Comparison of ENCODE assay signal across 8 cellular contexts in genomic region chr14:20461230-20462141, GRCh38. TPM values are rescaled to one million over a fixed set of nuclear protein-coding genes. Genes with fewer than 3 reads are reported as not detected.
DNase-seq lines count a peak whose midpoint lies in the region; ATAC-seq, FAIRE-seq and TF ChIP-seq lines count a peak whose summit lies in the region.

Gene PIP4P1 (minus strand): TSS chr14:20461434. CDS start chr14:20461325, 109 bp downstream.

- H3K4me1 ChIP-seq in adipocyte (ENCODE audit: control insufficient read depth, insufficient read depth, low read length) (peaks cover 36% of the 10 kb centered on the region), pancreas (peaks cover 10 to 21% (median 16%) of the 10 kb centered on the region in 3 donors), tibial artery (peaks cover 0 to 27% (median 19%) of the 10 kb centered on the region in 4 donors)

- H3K36me3 ChIP-seq in adipocyte (ENCODE audit: control insufficient read depth, insufficient read depth, low read length, severe bottlenecking) = peaks cover 31% of the 10 kb centered on the region
- H3K36me3 ChIP-seq in pancreas = peaks cover 3 to 28% (median 23%) of the 10 kb centered on the region in 3 donors
- H3K36me3 ChIP-seq in tibial artery = peaks cover 30 to 36% (median 36%) of the 10 kb centered on the region in 3 donors

- H3K27ac ChIP-seq in pancreas (peak within 1 kb of the TSS; percentile 81 to 91 (median 91)), tibial artery (peak within 1 kb of the TSS; percentile 97)

- peak within 1 kb of the TSS; percentile 76 for H3K4me3 ChIP-seq in GM12875 (ENCODE audit: low read depth, low read length)
- peak within 1 kb of the TSS; percentile 98 for H3K4me3 ChIP-seq in adipocyte (ENCODE audit: low read length)
- peak within 1 kb of the TSS; percentile 77 to 96 (median 88) for H3K4me3 ChIP-seq in pancreas
- H3K4me3 ChIP-seq in tibial artery = peak within 1 kb of the TSS; percentile 99

- intact Hi-C loops in Right ventricle myocardium superior (cut with DNase I) = no loop called here
- intact Hi-C loops in pancreas (cut with DNase I) = no loop called here
- intact Hi-C loops in tibial artery (cut with DNase I; ENCODE audit: low total_unique reads) = loop anchor here (5.0 kb wide), 4 partner anchors 49 to 151 kb away; partner anchors contain the start of genes PARP2 and TEP1

- H3K27me3 ChIP-seq in adipocyte (replicated peaks; ENCODE audit: control insufficient read depth, insufficient read depth, low read length) (no peaks in the 10 kb centered on the region), pancreas (no peaks in the 10 kb centered on the region), tibial artery (no peaks in the 10 kb centered on the region)

- peak; percentile 94 for ATAC-seq in HG02798 (IDR thresholded peaks at IDR 0.05; ENCODE audit: poor library complexity, unreplicated experiment)
- peak; percentile 98 for ATAC-seq in Right ventricle myocardium superior (ENCODE audit: poor library complexity)
- ATAC-seq in pancreas = peak; percentile 93 to 97 (median 94)

- peak within 1 kb of the TSS; percentile 94 for H3K9ac ChIP-seq in adipocyte (ENCODE audit: low read length)

- peak; percentile 98 for FAIRE-seq in pancreas (lab: Jason Lieb, UNC)

- DNase-seq in NCI-H1436 (lab: John Stamatoyannopoulos, UW) = peak; percentile 99
- DNase-seq in T follicular helper cell (ENCODE audit: low read depth) = peak; percentile 99
- DNase-seq in adipocyte (ENCODE audit: low read depth) = peak; percentile 100
- DNase-seq in Right ventricle myocardium superior = peak; percentile 99
- DNase-seq in pancreas = peak; percentile 97 to 99 (median 98)
- DNase-seq in tibial artery = peak; percentile 100

- TF ChIP-seq CTCF in GM12875 (IDR thresholded peaks at IDR 0.05; ENCODE audit: borderline replicate concordance, insufficient read depth, low read depth, low read length) (no peak), pancreas (IDR thresholded peaks at IDR 0.05) (no peak), tibial artery (IDR thresholded peaks at IDR 0.05) (peak in 1 of 2 experiments; percentile 50)

- no peaks in the 10 kb centered on the region for H3K9me3 ChIP-seq in adipocyte (ENCODE audit: control insufficient read depth, low read length)
- H3K9me3 ChIP-seq in pancreas = no peaks in the 10 kb centered on the region
- no peaks in the 10 kb centered on the region for H3K9me3 ChIP-seq in tibial artery

- 0% methylated on average over 51 to 67 of the region's 67 CpGs for WGBS in pancreas, 2 donors

RNA-seq across cellular contexts. Expression of gene PIP4P1, which starts in this region (rescaled TPM):
- total RNA-seq in Right ventricle myocardium superior (18.4 TPM), pancreas (10 to 100 TPM in 5 of 6 donors, 1 to 10 TPM in 1; 8.9 to 20.5 (median 14.4) TPM)
- polyA plus RNA-seq in pancreas = 10 to 100 TPM; 26.8 to 38.2 TPM

Comparison
In these comparisons a context has a peak if more than half of its experiments do, and no peak if none do; other contexts are left out.
1. Peak in every context shown above with its lines: DNase-seq, ATAC-seq, H3K4me3 ChIP-seq and H3K27ac ChIP-seq.